20 cellular contexts compared by ENCODE assay signal in genomic region chr5:10259916-10260315, GRCh38. TPM values are rescaled to one million over a fixed set of nuclear protein-coding genes. Genes with fewer than 3 reads are reported as not detected.
DNase-seq lines count a peak whose midpoint lies in the region; ATAC-seq lines count a peak whose summit lies in the region.
"Had no signal": no experiment of that assay in that cellular context is flagged by ENCODE, and none has a peak within 500 bp of the region (broad histone marks: within the 10 kb centered on the region; RNA-seq: fewer than 3 reads in every experiment).

No MANE protein-coding gene starts in this region.

- no peak for ATAC-seq in stimulated activated naive CD8-positive, alpha-beta T cell treated with anti-CD3 and anti-CD28 coated beads, Interleukin-15, Interleukin-2, amounts not matched to agents 100 U/mL and 50 U/mL, for 24 hours
- no peak for ATAC-seq in T-helper 17 cell
- no peak for ATAC-seq in naive thymus-derived CD4-positive, alpha-beta T cell
- ATAC-seq: Panc1 had no signal

- peaks cover 62 to 100% (median 69%) of the 10 kb centered on the region in 3 experiments for H3K36me3 ChIP-seq in naive thymus-derived CD4-positive, alpha-beta T cell (ENCODE audit: control insufficient read depth in 2 of 3, insufficient read depth in 3 of 3, low read length in 3 of 3)
- H3K36me3 ChIP-seq in effector memory CD4-positive, alpha-beta T cell (ENCODE audit: control insufficient read depth, insufficient read depth, low read length), result peaks cover 97% of the 10 kb centered on the region

- H3K27me3 ChIP-seq in naive thymus-derived CD4-positive, alpha-beta T cell (ENCODE audit: control insufficient read depth in 2 of 2, insufficient read depth in 2 of 2, low read length in 2 of 2), result no peaks in the 10 kb centered on the region
- no peaks in the 10 kb centered on the region for H3K27me3 ChIP-seq in effector memory CD4-positive, alpha-beta T cell (replicated peaks; ENCODE audit: control insufficient read depth, insufficient read depth, low read length, poor library complexity, severe bottlenecking)
- H3K27me3 ChIP-seq: hepatocyte, testis had no signal

- DNase-seq in stimulated activated naive CD8-positive, alpha-beta T cell treated with anti-CD3 and anti-CD28 coated beads, Interleukin-15, Interleukin-2, amounts not matched to agents 100 U/mL and 50 U/mL, for 24 hours, result no peak
- DNase-seq in T-helper 17 cell (no peak), DMS53 (lab: John Stamatoyannopoulos, UW) (no peak), NCI-H526 treated with DMSO at 0.1 percent for 48 hours (lab: John Stamatoyannopoulos, UW) (no peak)
- no peak for DNase-seq in naive thymus-derived CD4-positive, alpha-beta T cell
- no peak for DNase-seq in effector memory CD4-positive, alpha-beta T cell
- DNase-seq: effector CD8-positive, alpha-beta T cell; foreskin melanocyte; KG1; NCI-H146; NCI-H510A; NK-92 treated with Interleukin-12 subunit alpha and Interleukin-12 subunit beta, amount 100 ng/mL, for 24 hours; small intestine; stimulated activated CD4-positive, alpha-beta T cell treated with anti-CD3 and anti-CD28 coated beads, Interleukin-2, amount 100 ng/mL, for 24 hours; testis had no signal

- H3K27me3 Mint-ChIP-seq in stimulated activated naive CD8-positive, alpha-beta T cell treated with anti-CD3 and anti-CD28 coated beads, Interleukin-15, Interleukin-2, amounts not matched to agents 100 ng/mL and 50 ng/mL, for 24 hours, result no peaks in the 10 kb centered on the region
- no peaks in the 10 kb centered on the region for H3K27me3 Mint-ChIP-seq in T-helper 17 cell
- no peaks in the 10 kb centered on the region for H3K27me3 Mint-ChIP-seq in naive thymus-derived CD4-positive, alpha-beta T cell
- H3K27me3 Mint-ChIP-seq: memory B cell had no signal

- H3K36me3 Mint-ChIP-seq in stimulated activated naive CD8-positive, alpha-beta T cell treated with anti-CD3 and anti-CD28 coated beads, Interleukin-15, Interleukin-2, amounts not matched to agents 100 ng/mL and 50 ng/mL, for 24 hours (ENCODE audit: low read depth), result peaks cover 98% of the 10 kb centered on the region
- H3K36me3 Mint-ChIP-seq in T-helper 17 cell (ENCODE audit: low read depth), result peaks cover 17% of the 10 kb centered on the region
- peaks cover 26 to 61% (median 33%) of the 10 kb centered on the region in 5 donors for H3K36me3 Mint-ChIP-seq in naive thymus-derived CD4-positive, alpha-beta T cell

- no peak overlapping the region for H3K4me3 Mint-ChIP-seq in stimulated activated naive CD8-positive, alpha-beta T cell treated with anti-CD3 and anti-CD28 coated beads, Interleukin-15, Interleukin-2, amounts not matched to agents 100 ng/mL and 50 ng/mL, for 24 hours
- H3K4me3 Mint-ChIP-seq in T-helper 17 cell, result no peak overlapping the region
- no peak overlapping the region for H3K4me3 Mint-ChIP-seq in naive thymus-derived CD4-positive, alpha-beta T cell
- H3K4me3 Mint-ChIP-seq: memory B cell had no signal

- peak overlapping the region; percentile 38 for H3K27ac Mint-ChIP-seq in stimulated activated naive CD8-positive, alpha-beta T cell treated with anti-CD3 and anti-CD28 coated beads, Interleukin-15, Interleukin-2, amounts not matched to agents 100 ng/mL and 50 ng/mL, for 24 hours
- peak overlapping the region; percentile 88 for H3K27ac Mint-ChIP-seq in T-helper 17 cell
- peak overlapping the region in 7 of 9 donors; percentile 5 to 83 (median 39) for H3K27ac Mint-ChIP-seq in naive thymus-derived CD4-positive, alpha-beta T cell
- H3K27ac Mint-ChIP-seq: memory B cell had no signal

- POLR2A ChIA-PET in naive thymus-derived CD4-positive, alpha-beta T cell (lab: Charles Lee), result interaction anchor here (0.9 kb wide), 1 partner anchor 9 kb away, joined by 3 read pairs; no protein-coding TSS in a partner anchor

- no peaks in the 10 kb centered on the region for H3K4me1 ChIP-seq in naive thymus-derived CD4-positive, alpha-beta T cell (ENCODE audit: control insufficient read depth in 2 of 2, insufficient read depth in 2 of 2, low read length in 2 of 2)
- no peaks in the 10 kb centered on the region for H3K4me1 ChIP-seq in effector memory CD4-positive, alpha-beta T cell (ENCODE audit: control insufficient read depth, insufficient read depth, low read length, poor library complexity, severe bottlenecking)
- H3K4me1 ChIP-seq: testis had no signal

- H3K9me3 ChIP-seq in T-helper 17 cell (ENCODE audit: control insufficient read depth, low read length, poor library complexity, severe bottlenecking), result no peaks in the 10 kb centered on the region
- no peaks in the 10 kb centered on the region for H3K9me3 ChIP-seq in naive thymus-derived CD4-positive, alpha-beta T cell (ENCODE audit: control insufficient read depth in 2 of 3, low read length in 3 of 3)
- no peaks in the 10 kb centered on the region for H3K9me3 ChIP-seq in effector memory CD4-positive, alpha-beta T cell (ENCODE audit: control insufficient read depth, low read length)
- H3K9me3 ChIP-seq: testis had no signal

- peaks cover 32% of the 10 kb centered on the region for H3K4me1 Mint-ChIP-seq in stimulated activated naive CD8-positive, alpha-beta T cell treated with anti-CD3 and anti-CD28 coated beads, Interleukin-15, Interleukin-2, amounts not matched to agents 100 ng/mL and 50 ng/mL, for 24 hours (ENCODE audit: low read depth)
- peaks cover 17% of the 10 kb centered on the region for H3K4me1 Mint-ChIP-seq in T-helper 17 cell
- H3K4me1 Mint-ChIP-seq in naive thymus-derived CD4-positive, alpha-beta T cell, result peaks cover 4 to 24% (median 10%) of the 10 kb centered on the region in 7 donors

- H3K27ac ChIP-seq in naive thymus-derived CD4-positive, alpha-beta T cell (ENCODE audit: low read depth, low read length), result no peak overlapping the region
- no peak overlapping the region for H3K27ac ChIP-seq in effector memory CD4-positive, alpha-beta T cell (ENCODE audit: insufficient read depth, low read length, poor library complexity, severe bottlenecking)
- H3K27ac ChIP-seq: C4-2B, hepatocyte, testis had no signal

- CTCF ChIA-PET in naive thymus-derived CD4-positive, alpha-beta T cell (lab: Charles Lee), result no interaction called here

- H3K4me3 ChIP-seq in naive thymus-derived CD4-positive, alpha-beta T cell (ENCODE audit: low read length), result no peak overlapping the region
- no peak overlapping the region for H3K4me3 ChIP-seq in effector memory CD4-positive, alpha-beta T cell (ENCODE audit: insufficient read depth, low read depth, low read length, poor library complexity, severe bottlenecking)
- H3K4me3 ChIP-seq: hepatocyte, testis had no signal

- intact Hi-C loops in naive thymus-derived CD4-positive, alpha-beta T cell (cut with micrococcal nuclease), result loop anchor here in 1 of 2 donors (10.0 kb wide), 1 partner anchor 365 kb away; no protein-coding TSS in a partner anchor

- no peaks in the 10 kb centered on the region for H3K9me3 Mint-ChIP-seq in stimulated activated naive CD8-positive, alpha-beta T cell treated with anti-CD3 and anti-CD28 coated beads, Interleukin-15, Interleukin-2, amounts not matched to agents 100 ng/mL and 50 ng/mL, for 24 hours
- H3K9me3 Mint-ChIP-seq in naive thymus-derived CD4-positive, alpha-beta T cell, result no peaks in the 10 kb centered on the region
- H3K9me3 Mint-ChIP-seq: memory B cell had no signal

RNA-seq across cellular contexts. Expression of gene CCT5, which starts 9.8 kb away (rescaled TPM):
- total RNA-seq in T-helper 17 cell, result 10 to 100 TPM; 62.6 to 73.0 TPM
- 100 to 1,000 TPM in 1 of 5 experiments, 10 to 100 TPM in 4; 58.0 to 265 (median 81.9) TPM for total RNA-seq in naive thymus-derived CD4-positive, alpha-beta T cell
- 100 to 1,000 TPM; 166 to 199 TPM for polyA plus RNA-seq in naive thymus-derived CD4-positive, alpha-beta T cell

RNA-seq across cellular contexts. Expression of gene ATPSCKMT, which starts 10.2 kb away (rescaled TPM):
- 1 to 10 TPM; 6.1 to 6.5 TPM for total RNA-seq in T-helper 17 cell
- 10 to 100 TPM in 4 of 5 experiments, 1 to 10 TPM in 1; 9.1 to 20.0 (median 16.9) TPM for total RNA-seq in naive thymus-derived CD4-positive, alpha-beta T cell
- 10 to 100 TPM in 1 of 2 donors, 1 to 10 TPM in 1; 7.4 to 12.3 TPM for polyA plus RNA-seq in naive thymus-derived CD4-positive, alpha-beta T cell

RNA-seq across cellular contexts. Expression of gene CMBL, which starts 47.8 kb away (rescaled TPM):
- total RNA-seq in T-helper 17 cell, result under 1 TPM; 0.22 to 0.39 TPM
- 1 to 10 TPM in 3 of 5 experiments, under 1 TPM in 2; 0.21 to 1.8 (median 1.3) TPM for total RNA-seq in naive thymus-derived CD4-positive, alpha-beta T cell
- under 1 TPM; 0.63 to 0.83 TPM for polyA plus RNA-seq in naive thymus-derived CD4-positive, alpha-beta T cell

Comparison
In these comparisons a context has a peak if more than half of its experiments do, and no peak if none do; other contexts are left out.
1. H3K27ac Mint-ChIP-seq: peak in every context shown above with its lines; median percentile 88 in T-helper 17 cell; 39 in naive thymus-derived CD4-positive, alpha-beta T cell; 38 in stimulated activated naive CD8-positive, alpha-beta T cell treated with anti-CD3 and anti-CD28 coated beads, Interleukin-15, Interleukin-2, amounts not matched to agents 100 ng/mL and 50 ng/mL, for 24 hours.